In genomic region chr18:4603955-4604354, GRCh38 we compare ENCODE assay signal across 26 cellular contexts.
"Had no signal": no experiment of that assay in that cellular context is flagged by ENCODE, and none has a peak within 500 bp of the region (broad histone marks: within the 10 kb centered on the region; RNA-seq: fewer than 3 reads in every experiment).

No MANE protein-coding gene starts in this region.

- H3K27me3 Mint-ChIP-seq: activated CD4-positive, alpha-beta T cell treated with anti-CD3 and anti-CD28 coated beads for 36 hours; activated CD8-positive, alpha-beta T cell treated with anti-CD3 and anti-CD28 coated beads for 36 hours; activated naive CD4-positive, alpha-beta T cell treated with anti-CD3 and anti-CD28 coated beads, Interleukin-2, amount 10 ng/mL, durations not matched to agents 7 days and 5 days; activated naive CD8-positive, alpha-beta T cell treated with anti-CD3 and anti-CD28 coated beads for 36 hours had no signal

- H3K4me1 Mint-ChIP-seq: activated CD4-positive, alpha-beta T cell treated with anti-CD3 and anti-CD28 coated beads for 36 hours; activated naive CD4-positive, alpha-beta T cell treated with anti-CD3 and anti-CD28 coated beads, Interleukin-2, amount 10 ng/mL, durations not matched to agents 7 days and 5 days; activated naive CD8-positive, alpha-beta T cell treated with anti-CD3 and anti-CD28 coated beads for 36 hours had no signal

- H3K27me3 ChIP-seq: brain microvascular endothelial cell, cardiac muscle cell had no signal

- DNase-seq: activated CD4-positive, alpha-beta T cell treated with anti-CD3 and anti-CD28 coated beads for 36 hours; activated CD4-positive, alpha-beta T cell treated with anti-CD3 and anti-CD28 coated beads, Interleukin-2, amount 50 U/mL, for 1 hour; activated CD8-positive, alpha-beta memory T cell treated with anti-CD3 and anti-CD28 coated beads, Interleukin-2, amount 50 U/mL, for 4 hours; activated CD8-positive, alpha-beta T cell treated with anti-CD3 and anti-CD28 coated beads for 36 hours; activated gamma-delta T cell treated with Interleukin-2 at 50 U/mL for 16 hours; activated naive CD4-positive, alpha-beta T cell treated with anti-CD3 and anti-CD28 coated beads, Interleukin-2, amount 10 ng/mL, durations not matched to agents 7 days and 5 days; activated naive CD8-positive, alpha-beta T cell treated with anti-CD3 and anti-CD28 coated beads for 36 hours; activated T-cell treated with anti-CD3 and anti-CD28 coated beads, Interleukin-2, amount 50 U/mL, for 72 hours; brain microvascular endothelial cell; KBM-7; NCI-H1092 treated with DMSO at 0.1 percent for 48 hours; NCI-H1417 treated with DMSO at 0.1 percent for 48 hours; NCI-H1694 treated with DMSO at 0.1 percent for 48 hours; NCI-H2029 treated with DMSO at 0.1 percent for 48 hours; NCI-H446; NCI-H524 treated with DMSO at 0.1 percent for 48 hours; NCI-H82; OCI-M1; RPMI8226; T-helper 1 cell had no signal

- H3K4me3 ChIP-seq: cardiac muscle cell, SK-N-MC had no signal

- H3K9me3 Mint-ChIP-seq: activated naive CD8-positive, alpha-beta T cell treated with anti-CD3 and anti-CD28 coated beads for 36 hours had no signal

- H3K36me3 Mint-ChIP-seq: activated naive CD4-positive, alpha-beta T cell treated with anti-CD3 and anti-CD28 coated beads, Interleukin-2, amount 10 ng/mL, durations not matched to agents 7 days and 5 days; activated naive CD8-positive, alpha-beta T cell treated with anti-CD3 and anti-CD28 coated beads for 36 hours had no signal

- ATAC-seq: activated CD4-positive, alpha-beta T cell treated with anti-CD3 and anti-CD28 coated beads for 36 hours; activated CD8-positive, alpha-beta T cell treated with anti-CD3 and anti-CD28 coated beads for 36 hours; activated T-cell treated with anti-CD3 and anti-CD28 coated beads, Interleukin-2, amount 50 U/mL, for 72 hours; Panc1; Right ventricle myocardium inferior had no signal

- H3K4me3 Mint-ChIP-seq: activated CD4-positive, alpha-beta T cell treated with anti-CD3 and anti-CD28 coated beads for 36 hours; activated CD8-positive, alpha-beta T cell treated with anti-CD3 and anti-CD28 coated beads for 36 hours; activated naive CD4-positive, alpha-beta T cell treated with anti-CD3 and anti-CD28 coated beads, Interleukin-2, amount 10 ng/mL, durations not matched to agents 7 days and 5 days; activated naive CD8-positive, alpha-beta T cell treated with anti-CD3 and anti-CD28 coated beads for 36 hours; activated T-cell treated with anti-CD3 and anti-CD28 coated beads, Interleukin-2, amount 50 U/mL, for 72 hours had no signal

- H3K27ac Mint-ChIP-seq: activated CD4-positive, alpha-beta T cell treated with anti-CD3 and anti-CD28 coated beads for 36 hours; activated CD8-positive, alpha-beta T cell treated with anti-CD3 and anti-CD28 coated beads for 36 hours; activated naive CD4-positive, alpha-beta T cell treated with anti-CD3 and anti-CD28 coated beads, Interleukin-2, amount 10 ng/mL, durations not matched to agents 7 days and 5 days; activated naive CD8-positive, alpha-beta T cell treated with anti-CD3 and anti-CD28 coated beads for 36 hours; activated T-cell treated with anti-CD3 and anti-CD28 coated beads, Interleukin-2, amount 50 U/mL, for 72 hours; activated T-helper 2 cell treated with anti-CD3 and anti-CD28 coated beads, Interferon-gamma antibody, Interleukin-2, Interleukin-4, amounts not matched to agents 10 μg/mL and 5 μg/mL and 100 μg/mL, durations not matched to agents 14 hours and 24 hours and 36 hours had no signal

- H3K27ac ChIP-seq: brain microvascular endothelial cell, cardiac muscle cell, SK-N-MC, VCaP had no signal

- H3K36me3 ChIP-seq: brain microvascular endothelial cell, cardiac muscle cell had no signal
